15 cellular contexts compared by ENCODE assay signal in genomic region chr5:44051591-44051990, GRCh38.
"Had no signal": no experiment of that assay in that cellular context is flagged by ENCODE, and none has a peak within 500 bp of the region (broad histone marks: within the 10 kb centered on the region; RNA-seq: fewer than 3 reads in every experiment).

No MANE protein-coding gene starts in this region.

- H3K36me3 ChIP-seq: brain microvascular endothelial cell, heart left ventricle, thoracic aorta had no signal

- H3K27me3 Mint-ChIP-seq: activated CD4-positive, alpha-beta T cell treated with anti-CD3 and anti-CD28 coated beads for 36 hours; activated CD8-positive, alpha-beta T cell treated with anti-CD3 and anti-CD28 coated beads for 36 hours; activated naive CD8-positive, alpha-beta T cell treated with anti-CD3 and anti-CD28 coated beads for 36 hours; naive thymus-derived CD4-positive, alpha-beta T cell; stimulated activated naive CD8-positive, alpha-beta T cell treated with anti-CD3 and anti-CD28 coated beads, Interleukin-15, amount 100 ng/mL, for 72 hours had no signal

- H3K9me3 Mint-ChIP-seq: activated CD8-positive, alpha-beta T cell treated with anti-CD3 and anti-CD28 coated beads for 36 hours had no signal

- H3K4me1 Mint-ChIP-seq: activated CD4-positive, alpha-beta T cell treated with anti-CD3 and anti-CD28 coated beads for 36 hours; activated naive CD8-positive, alpha-beta T cell treated with anti-CD3 and anti-CD28 coated beads for 36 hours; naive thymus-derived CD4-positive, alpha-beta T cell; stimulated activated naive CD8-positive, alpha-beta T cell treated with anti-CD3 and anti-CD28 coated beads, Interleukin-15, amount 100 ng/mL, for 72 hours had no signal

- H3K4me3 ChIP-seq: heart left ventricle, skin epidermis, thoracic aorta had no signal

- H3K36me3 Mint-ChIP-seq: activated naive CD8-positive, alpha-beta T cell treated with anti-CD3 and anti-CD28 coated beads for 36 hours; naive thymus-derived CD4-positive, alpha-beta T cell had no signal

- H3K27ac Mint-ChIP-seq: activated CD4-positive, alpha-beta T cell treated with anti-CD3 and anti-CD28 coated beads for 36 hours; activated CD8-positive, alpha-beta T cell treated with anti-CD3 and anti-CD28 coated beads for 36 hours; activated naive CD8-positive, alpha-beta T cell treated with anti-CD3 and anti-CD28 coated beads for 36 hours; activated T-cell treated with anti-CD3 and anti-CD28 coated beads, Interleukin-2, amount 50 U/mL, for 72 hours; naive thymus-derived CD4-positive, alpha-beta T cell; stimulated activated naive CD8-positive, alpha-beta T cell treated with anti-CD3 and anti-CD28 coated beads, Interleukin-15, amount 100 ng/mL, for 72 hours had no signal

- H3K27me3 ChIP-seq: brain microvascular endothelial cell, heart left ventricle had no signal

- ATAC-seq: activated CD4-positive, alpha-beta T cell treated with anti-CD3 and anti-CD28 coated beads for 36 hours; activated CD8-positive, alpha-beta T cell treated with anti-CD3 and anti-CD28 coated beads for 36 hours; activated T-cell treated with anti-CD3 and anti-CD28 coated beads, Interleukin-2, amount 50 U/mL, for 72 hours; heart left ventricle; naive thymus-derived CD4-positive, alpha-beta T cell; stimulated activated naive CD8-positive, alpha-beta T cell treated with anti-CD3 and anti-CD28 coated beads, Interleukin-15, amount 100 ng/mL, for 72 hours had no signal

- H3K4me1 ChIP-seq: parathyroid adenoma had no signal

- H3K4me3 Mint-ChIP-seq: activated CD4-positive, alpha-beta T cell treated with anti-CD3 and anti-CD28 coated beads for 36 hours; activated CD8-positive, alpha-beta T cell treated with anti-CD3 and anti-CD28 coated beads for 36 hours; activated naive CD8-positive, alpha-beta T cell treated with anti-CD3 and anti-CD28 coated beads for 36 hours; activated T-cell treated with anti-CD3 and anti-CD28 coated beads, Interleukin-2, amount 50 U/mL, for 72 hours; naive thymus-derived CD4-positive, alpha-beta T cell; stimulated activated naive CD8-positive, alpha-beta T cell treated with anti-CD3 and anti-CD28 coated beads, Interleukin-15, amount 100 ng/mL, for 72 hours had no signal

- H3K9me3 ChIP-seq: thoracic aorta had no signal

- H3K27ac ChIP-seq: brain microvascular endothelial cell, heart left ventricle, parathyroid adenoma, skin epidermis, thoracic aorta had no signal

- DNase-seq: activated CD4-positive, alpha-beta T cell treated with anti-CD3 and anti-CD28 coated beads for 36 hours; activated CD8-positive, alpha-beta memory T cell treated with anti-CD3 and anti-CD28 coated beads, Interleukin-2, amount 50 U/mL, for 4 hours; activated CD8-positive, alpha-beta T cell treated with anti-CD3 and anti-CD28 coated beads for 36 hours; activated gamma-delta T cell treated with Interleukin-2 at 50 U/mL for 16 hours; activated naive CD8-positive, alpha-beta T cell treated with anti-CD3 and anti-CD28 coated beads for 36 hours; activated T-cell treated with anti-CD3 and anti-CD28 coated beads, Interleukin-2, amount 50 U/mL, for 72 hours; brain microvascular endothelial cell; effector memory CD4-positive, alpha-beta T cell; heart left ventricle; naive thymus-derived CD4-positive, alpha-beta T cell; stimulated activated CD4-positive, alpha-beta T cell treated with anti-CD3 and anti-CD28 coated beads, Interleukin-4, amount 100 ng/mL, for 4 hours; stimulated activated naive CD8-positive, alpha-beta T cell treated with anti-CD3 and anti-CD28 coated beads, Interleukin-15, amount 100 ng/mL, for 72 hours had no signal
